ENCODE assay signal across 1 cellular context in genomic region chr14:76961631-76962302, GRCh38.
TF ChIP-seq lines count a peak whose summit lies in the region.

No MANE protein-coding gene starts in this region.

TF ChIP-seq in HepG2, 621 proteins besides CTCF, POLR2A, EP300 and RAD21 (continued from another document and continues in another):
- TF ChIP-seq PATZ1 (CRISPR knock-in tag; IDR thresholded peaks at IDR 0.05) (peak; percentile 91), MED1 (CRISPR knock-in tag; IDR thresholded peaks at IDR 0.05) (peak; percentile 68), ZFP36L1 (CRISPR knock-in tag; IDR thresholded peaks at IDR 0.05) (no peak), RFX3 (CRISPR knock-in tag; IDR thresholded peaks at IDR 0.05) (no peak), FOXJ3 (CRISPR knock-in tag; IDR thresholded peaks at IDR 0.05; ENCODE audit: borderline replicate concordance) (no peak), ZNF598 (CRISPR knock-in tag; IDR thresholded peaks at IDR 0.05; ENCODE audit: borderline replicate concordance) (no peak), HINFP (CRISPR knock-in tag; IDR thresholded peaks at IDR 0.05; ENCODE audit: low read depth) (peak; percentile 52; the same call in 1 of the 2 replicates), ZNF550 (CRISPR knock-in tag; IDR thresholded peaks at IDR 0.05; ENCODE audit: borderline replicate concordance) (no peak), ZBTB7A (CRISPR knock-in tag; IDR thresholded peaks at IDR 0.05) (no peak), ZNF101 (CRISPR knock-in tag; IDR thresholded peaks at IDR 0.05; ENCODE audit: borderline replicate concordance, low read depth) (0 out of 2 replicates have a peak, but pooled peaks have one; percentile 50), ZNF558 (CRISPR knock-in tag; IDR thresholded peaks at IDR 0.05; ENCODE audit: borderline replicate concordance) (no peak; the same call in 1 of the 2 replicates), ZNF318 (CRISPR knock-in tag; IDR thresholded peaks at IDR 0.05) (no peak), JUND (CRISPR knock-in tag; IDR thresholded peaks at IDR 0.05) (no peak), ZNF432 (CRISPR knock-in tag; IDR thresholded peaks at IDR 0.05; ENCODE audit: borderline replicate concordance) (no peak), WIZ (CRISPR knock-in tag; IDR thresholded peaks at IDR 0.05) (no peak), SNAI1 (CRISPR knock-in tag; IDR thresholded peaks at IDR 0.05; ENCODE audit: borderline replicate concordance) (no peak), GATAD1 (CRISPR knock-in tag; IDR thresholded peaks at IDR 0.05) (no peak; the same call in 1 of the 2 replicates), ZNF777 (CRISPR knock-in tag; IDR thresholded peaks at IDR 0.05) (peak; percentile 67; the same call in 1 of the 2 replicates), PRDM10 (CRISPR knock-in tag; IDR thresholded peaks at IDR 0.05; ENCODE audit: low read depth) (0 out of 2 replicates have a peak, but pooled peaks have one; percentile 34), ERF (CRISPR knock-in tag; IDR thresholded peaks at IDR 0.05) (0 out of 2 replicates have a peak, but pooled peaks have one; percentile 14), REL (CRISPR knock-in tag; conservative IDR thresholded peaks at IDR 0.05) (no peak), SNAPC4 (CRISPR knock-in tag; IDR thresholded peaks at IDR 0.05) (no peak), FOXP4 (CRISPR knock-in tag; IDR thresholded peaks at IDR 0.05) (peak; percentile 73), ZBTB10 (CRISPR knock-in tag; IDR thresholded peaks at IDR 0.05; ENCODE audit: borderline replicate concordance) (no peak), NFIC (IDR thresholded peaks at IDR 0.05; ENCODE audit: low read length) (no peak), STAT5B (CRISPR knock-in tag; IDR thresholded peaks at IDR 0.05) (no peak), ZNF782 (CRISPR knock-in tag; IDR thresholded peaks at IDR 0.05; ENCODE audit: borderline replicate concordance) (no peak), JARID2 (CRISPR knock-in tag; IDR thresholded peaks at IDR 0.05; ENCODE audit: insufficient replicate concordance) (no peak), ZNF563 (CRISPR knock-in tag; IDR thresholded peaks at IDR 0.05) (no peak)
